Comparison of ENCODE assay signal across 8 cellular contexts in the genomic region with DNA sequence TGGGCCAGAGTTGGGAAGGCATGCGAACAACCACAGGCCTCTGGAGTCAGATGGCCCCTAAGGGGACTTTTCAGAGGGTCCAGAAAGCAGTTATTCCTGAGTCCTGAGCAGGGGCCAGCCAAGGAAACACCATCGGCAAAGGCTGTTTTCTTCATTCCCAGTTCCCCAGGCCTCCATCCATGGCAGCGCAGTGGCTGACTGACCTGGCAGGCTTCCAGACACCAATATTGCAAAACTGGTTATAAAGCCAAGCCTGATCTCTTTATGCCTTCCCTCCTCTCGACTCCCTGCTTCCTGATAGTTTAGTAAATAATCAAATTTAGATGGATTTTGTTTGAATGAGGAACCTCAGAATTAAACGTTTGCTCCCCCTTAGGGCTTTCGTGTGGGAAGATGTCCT.
DNase-seq lines count a peak whose midpoint lies in the region; ATAC-seq and TF ChIP-seq lines count a peak whose summit lies in the region.

No MANE protein-coding gene starts in this region.

- H3K27me3 Mint-ChIP-seq in activated naive CD8-positive, alpha-beta T cell treated with anti-CD3 and anti-CD28 coated beads, Interleukin-2, amount 50 U/mL, for 24 hours = no peaks in the 10 kb centered on the region

- intact Hi-C loops in upper lobe of right lung (cut with DNase I) = no loop called here

- H3K9me3 Mint-ChIP-seq in activated naive CD8-positive, alpha-beta T cell treated with anti-CD3 and anti-CD28 coated beads, Interleukin-2, amount 50 U/mL, for 24 hours = no peaks in the 10 kb centered on the region

- H3K36me3 Mint-ChIP-seq in activated naive CD8-positive, alpha-beta T cell treated with anti-CD3 and anti-CD28 coated beads, Interleukin-2, amount 50 U/mL, for 24 hours (ENCODE audit: low read depth) = no peaks in the 10 kb centered on the region

- no peaks in the 10 kb centered on the region for H3K4me1 Mint-ChIP-seq in activated naive CD8-positive, alpha-beta T cell treated with anti-CD3 and anti-CD28 coated beads, Interleukin-2, amount 50 U/mL, for 24 hours

- ATAC-seq in RWPE2 (ENCODE audit: low read depth) = peak; percentile 58; the same call in 2 of the 3 replicates
- ATAC-seq in upper lobe of right lung = peak; percentile 78
- ATAC-seq in GM21723 (IDR thresholded peaks at IDR 0.05; ENCODE audit: unreplicated experiment) = no peak
- no peak for ATAC-seq in activated naive CD8-positive, alpha-beta T cell treated with anti-CD3 and anti-CD28 coated beads, Interleukin-2, amount 50 U/mL, for 24 hours

- no peaks in the 10 kb centered on the region for H3K9me3 ChIP-seq in RWPE2 (ENCODE audit: severe bottlenecking)
- H3K9me3 ChIP-seq in upper lobe of right lung = no peaks in the 10 kb centered on the region

- H3K36me3 ChIP-seq in RWPE2 (ENCODE audit: low read depth) (no peaks in the 10 kb centered on the region), upper lobe of right lung (no peaks in the 10 kb centered on the region)

- no peak for TF ChIP-seq CTCF in RWPE2 (IDR thresholded peaks at IDR 0.05; ENCODE audit: poor library complexity, severe bottlenecking)
- TF ChIP-seq CTCF in upper lobe of right lung (IDR thresholded peaks at IDR 0.05) = no peak

- H3K27ac ChIP-seq in RWPE2 (ENCODE audit: poor library complexity, severe bottlenecking) (no peak overlapping the region), upper lobe of right lung (no peak overlapping the region)

- no peaks in the 10 kb centered on the region for H3K27me3 ChIP-seq in RWPE2 (ENCODE audit: insufficient read depth, poor library complexity, severe bottlenecking)
- no peaks in the 10 kb centered on the region for H3K27me3 ChIP-seq in upper lobe of right lung

- H3K4me1 ChIP-seq in RWPE2 (ENCODE audit: insufficient read depth, poor library complexity, severe bottlenecking) (peaks cover 16% of the 10 kb centered on the region), upper lobe of right lung (peaks cover 6% of the 10 kb centered on the region)

- no peak overlapping the region for H3K27ac Mint-ChIP-seq in activated naive CD8-positive, alpha-beta T cell treated with anti-CD3 and anti-CD28 coated beads, Interleukin-2, amount 50 U/mL, for 24 hours

- H3K4me3 Mint-ChIP-seq in activated naive CD8-positive, alpha-beta T cell treated with anti-CD3 and anti-CD28 coated beads, Interleukin-2, amount 50 U/mL, for 24 hours = no peak overlapping the region

- DNase-seq in NOMO-1 (lab: John Stamatoyannopoulos, UW; ENCODE audit: unreplicated experiment in 2 of 2) (peak; percentile 14 to 26), NOMO-1 treated with dmso at 0.1 percent for 144 hours (lab: John Stamatoyannopoulos, UW; ENCODE audit: unreplicated experiment) (no peak), RWPE2 (ENCODE audit: low spot score) (no peak), iris pigment epithelial cell (ENCODE audit: low read depth) (peak; percentile 73), upper lobe of right lung (no peak), activated gamma-delta T cell (lab: John Stamatoyannopoulos, UW) (no peak)
- no peak for DNase-seq in activated naive CD8-positive, alpha-beta T cell treated with anti-CD3 and anti-CD28 coated beads, Interleukin-2, amount 50 U/mL, for 24 hours

- H3K4me3 ChIP-seq in RWPE2 (ENCODE audit: severe bottlenecking) (no peak overlapping the region), upper lobe of right lung (no peak overlapping the region)

Comparison
In these comparisons a context has a peak if more than half of its experiments do, and no peak if none do; other contexts are left out.
1. DNase-seq: peak in NOMO-1 (2 of 2) and iris pigment epithelial cell (single experiment); none in NOMO-1 treated with dmso at 0.1 percent for 144 hours (single experiment), RWPE2 (single experiment), upper lobe of right lung (single experiment), activated naive CD8-positive, alpha-beta T cell treated with anti-CD3 and anti-CD28 coated beads, Interleukin-2, amount 50 U/mL, for 24 hours (single experiment) and activated gamma-delta T cell (single experiment).
2. ATAC-seq: peak in RWPE2 (single experiment) and upper lobe of right lung (single experiment); none in GM21723 (single experiment) and activated naive CD8-positive, alpha-beta T cell treated with anti-CD3 and anti-CD28 coated beads, Interleukin-2, amount 50 U/mL, for 24 hours (single experiment).